16 cellular contexts compared by ENCODE assay signal in the genomic region with DNA sequence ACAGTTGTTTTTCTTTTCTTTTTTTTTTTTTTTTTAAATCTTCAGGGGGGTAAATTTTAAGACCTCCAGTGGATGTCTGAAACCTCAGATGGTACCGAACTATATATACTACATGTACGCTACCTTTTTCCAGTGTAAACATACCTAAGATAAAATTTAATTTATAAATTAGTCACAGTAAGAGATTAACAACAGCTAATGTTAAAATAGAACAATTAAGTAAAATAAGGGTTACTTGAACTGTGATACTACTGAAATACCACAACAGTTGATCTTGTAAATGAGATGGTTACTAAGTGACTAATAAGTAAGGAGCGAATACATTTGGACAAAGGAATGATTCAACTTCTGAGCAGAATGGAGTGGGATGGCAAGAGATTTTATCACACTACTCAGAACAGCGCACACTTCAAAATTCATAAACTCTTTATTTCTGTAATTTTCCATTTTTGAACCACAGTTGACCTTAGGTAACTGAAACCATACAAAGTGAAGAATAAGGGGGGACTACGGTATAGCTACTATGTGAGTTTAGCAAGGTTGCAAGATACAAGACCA.
DNase-seq lines count a peak whose midpoint lies in the region; ATAC-seq and TF ChIP-seq lines count a peak whose summit lies in the region.
"Had no signal": no experiment of that assay in that cellular context is flagged by ENCODE, and none has a peak within 500 bp of the region (broad histone marks: within the 10 kb centered on the region; RNA-seq: fewer than 3 reads in every experiment).

No MANE protein-coding gene starts in this region.

- ATAC-seq in natural killer cell treated with Interleukin-12 subunit alpha and Interleukin-12 subunit beta and Interleukin-15 and Interleukin-18, amount 100 ng/mL, for 72 hours: no peak
- ATAC-seq: activated CD8-positive, alpha-beta T cell treated with anti-CD3 and anti-CD28 coated beads, Interleukin-2, amount 10 ng/mL, durations not matched to agents 7 days and 5 days had no signal

- H3K4me3 ChIP-seq in AG10803 (ENCODE audit: low read length) (no peak overlapping the region), cardiac fibroblast (replicated peaks in 1 of 2; ENCODE audit: low read depth in 2 of 2, low read length in 2 of 2) (no peak overlapping the region)
- H3K4me3 ChIP-seq: upper lobe of left lung had no signal

- H3K4me3 Mint-ChIP-seq in natural killer cell treated with Interleukin-12 subunit alpha and Interleukin-12 subunit beta and Interleukin-15 and Interleukin-18, amount 100 ng/mL, for 72 hours: no peak overlapping the region
- H3K4me3 Mint-ChIP-seq: activated CD8-positive, alpha-beta T cell treated with anti-CD3 and anti-CD28 coated beads, Interleukin-2, amount 10 ng/mL, durations not matched to agents 7 days and 5 days; mesothelial cell of epicardium had no signal

- peak; percentile 85 for DNase-seq in AG10803 (ENCODE audit: low read depth)
- DNase-seq in LoVo (ENCODE audit: low spot score): peak; percentile 34
- peak; percentile 76 to 84 for DNase-seq in cardiac fibroblast (ENCODE audit: low read depth in 2 of 2)
- peak; percentile 82 for DNase-seq in kidney tubule cell (ENCODE audit: low spot score)
- DNase-seq in retina: no peak
- no peak for DNase-seq in natural killer cell treated with Interleukin-12 subunit alpha and Interleukin-12 subunit beta and Interleukin-15 and Interleukin-18, amount 100 ng/mL, for 72 hours (ENCODE audit: low spot score)
- DNase-seq in CD1c-positive myeloid dendritic cell (ENCODE audit: extremely low spot score): no peak
- DNase-seq in activated effector memory CD4-positive, alpha-beta T cell treated with anti-CD3 and anti-CD28 coated beads, Interleukin-2, amount 50 U/mL, for 16 hours: no peak
- DNase-seq: activated CD8-positive, alpha-beta T cell treated with anti-CD3 and anti-CD28 coated beads, Interleukin-2, amount 10 ng/mL, durations not matched to agents 7 days and 5 days; activated effector memory CD4-positive, alpha-beta T cell treated with Interleukin-2 at 50 U/mL for 16 hours; BE2C; NCI-H1694; NCI-H524 treated with DMSO at 0.1 percent for 48 hours; SHP77; upper lobe of left lung had no signal

- H3K36me3 Mint-ChIP-seq in natural killer cell treated with Interleukin-12 subunit alpha and Interleukin-12 subunit beta and Interleukin-15 and Interleukin-18, amount 100 ng/mL, for 72 hours: no peaks in the 10 kb centered on the region
- H3K36me3 Mint-ChIP-seq: mesothelial cell of epicardium had no signal

- H3K27me3 Mint-ChIP-seq in natural killer cell treated with Interleukin-12 subunit alpha and Interleukin-12 subunit beta and Interleukin-15 and Interleukin-18, amount 100 ng/mL, for 72 hours: peaks cover 23 to 34% of the 10 kb centered on the region in 2 donors

- H3K27ac Mint-ChIP-seq in natural killer cell treated with Interleukin-12 subunit alpha and Interleukin-12 subunit beta and Interleukin-15 and Interleukin-18, amount 100 ng/mL, for 72 hours: no peak overlapping the region
- H3K27ac Mint-ChIP-seq: activated CD8-positive, alpha-beta T cell treated with anti-CD3 and anti-CD28 coated beads, Interleukin-2, amount 10 ng/mL, durations not matched to agents 7 days and 5 days; mesothelial cell of epicardium had no signal

- TF ChIP-seq CTCF in AG10803 (conservative IDR thresholded peaks at IDR 0.05; ENCODE audit: low read length): no peak
- no peak for TF ChIP-seq CTCF in cardiac fibroblast (IDR thresholded peaks at IDR 0.05; ENCODE audit: low read depth, low read length)

- H3K4me1 Mint-ChIP-seq in natural killer cell treated with Interleukin-12 subunit alpha and Interleukin-12 subunit beta and Interleukin-15 and Interleukin-18, amount 100 ng/mL, for 72 hours (ENCODE audit: low read depth in 2 of 2): no peaks in the 10 kb centered on the region
- H3K4me1 Mint-ChIP-seq: mesothelial cell of epicardium had no signal

- H3K9me3 Mint-ChIP-seq in natural killer cell treated with Interleukin-12 subunit alpha and Interleukin-12 subunit beta and Interleukin-15 and Interleukin-18, amount 100 ng/mL, for 72 hours: peaks cover 4% of the 10 kb centered on the region

Comparison
In these comparisons a context has a peak if more than half of its experiments do, and no peak if none do; other contexts are left out.
1. DNase-seq: peak in AG10803 (single experiment), LoVo (single experiment), cardiac fibroblast (2 of 2) and kidney tubule cell (single experiment); none in retina (single experiment), natural killer cell treated with Interleukin-12 subunit alpha and Interleukin-12 subunit beta and Interleukin-15 and Interleukin-18, amount 100 ng/mL, for 72 hours (single experiment), CD1c-positive myeloid dendritic cell (single experiment) and activated effector memory CD4-positive, alpha-beta T cell treated with anti-CD3 and anti-CD28 coated beads, Interleukin-2, amount 50 U/mL, for 16 hours (single experiment).